ENCODE assay signal across 9 cellular contexts in the genomic region with DNA sequence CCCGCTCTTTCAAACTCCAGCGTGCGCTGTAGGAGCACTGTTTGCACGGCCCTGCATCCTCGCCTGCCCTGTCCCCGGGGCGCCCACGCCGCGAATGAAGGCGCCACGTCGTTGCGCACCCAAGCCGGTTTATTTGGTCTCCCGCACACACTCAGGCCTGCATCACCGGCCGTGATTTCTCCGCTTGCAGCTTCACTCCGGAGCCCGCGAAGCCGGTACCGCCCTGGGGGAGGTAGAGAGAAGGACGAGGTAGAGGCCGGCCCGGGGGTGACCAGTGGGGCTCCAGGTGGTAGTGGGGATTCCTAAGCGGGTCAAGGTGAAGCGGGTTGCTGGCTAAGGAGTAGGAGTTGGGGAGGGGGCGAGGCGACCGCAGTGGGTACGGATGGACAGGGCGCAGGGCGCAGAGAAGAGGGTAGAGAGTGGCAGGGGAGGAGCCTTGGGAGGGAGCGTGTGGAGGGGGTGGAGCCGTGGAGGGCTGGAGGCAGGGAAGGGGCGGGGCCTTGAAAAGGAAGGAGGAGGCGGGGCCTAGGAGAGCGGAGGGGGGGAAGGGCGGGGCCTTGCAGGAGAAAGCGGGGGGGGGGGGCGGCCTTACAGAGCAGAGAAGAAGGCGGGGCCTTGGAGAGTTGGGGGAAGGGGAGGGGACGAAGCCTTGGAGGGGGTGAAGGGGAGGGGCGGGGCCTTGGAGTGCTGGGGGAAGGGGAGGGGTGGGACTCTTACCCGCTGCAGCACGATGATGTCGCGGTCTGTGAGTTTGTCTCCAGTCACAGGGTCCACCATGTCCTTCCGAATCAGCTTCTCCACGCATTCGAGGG. TPM values are rescaled to one million over a fixed set of nuclear protein-coding genes. Genes with fewer than 3 reads are reported as not detected.
DNase-seq lines count a peak whose midpoint lies in the region; ATAC-seq lines count a peak whose summit lies in the region.
"Had no signal": no experiment of that assay in that cellular context is flagged by ENCODE, and none has a peak within 500 bp of the region (broad histone marks: within the 10 kb centered on the region; RNA-seq: fewer than 3 reads in every experiment).

No MANE protein-coding gene starts in this region.

- peak overlapping the region; percentile 72; the same call in 1 of the 2 replicates for H3K4me2 ChIP-seq in BLaER1

- H3K36me3 ChIP-seq in BLaER1 (peaks cover 82% of the 10 kb centered on the region), iPS-15b (ENCODE audit: control insufficient read depth, insufficient read depth, low read length) (peaks cover 35% of the 10 kb centered on the region)

- H3K9me3 ChIP-seq in BLaER1 (no peaks in the 10 kb centered on the region), iPS-15b (ENCODE audit: control insufficient read depth, insufficient read depth, low read length) (no peaks in the 10 kb centered on the region)
- H3K9me3 ChIP-seq: ascending aorta had no signal

- H3K9ac ChIP-seq in BLaER1, result no peak overlapping the region
- H3K9ac ChIP-seq in iPS-15b (ENCODE audit: low read depth, low read length), result peak overlapping the region; percentile 70

- H3K27me3 ChIP-seq in BLaER1 (no peaks in the 10 kb centered on the region), iPS-15b (ENCODE audit: control insufficient read depth, insufficient read depth, low read length) (no peaks in the 10 kb centered on the region)
- H3K27me3 ChIP-seq: ascending aorta had no signal

- no peak for ATAC-seq in activated CD4-positive, CD25-positive, alpha-beta regulatory T cell treated with anti-CD3 and anti-CD28 coated beads, Interleukin-2, amount 50 U/mL, for 24 hours

- H4K20me1 ChIP-seq in BLaER1, result peaks cover 17% of the 10 kb centered on the region

- DNase-seq in NCI-H69 (lab: John Stamatoyannopoulos, UW) (peak; percentile 57), SK-N-DZ (ENCODE audit: low spot score) (no peak)
- peak; percentile 66 for DNase-seq in activated naive CD4-positive, alpha-beta T cell treated with Interleukin-2 at 50 U/mL for 16 hours
- DNase-seq in stimulated activated CD4-positive, alpha-beta T cell treated with anti-CD3 and anti-CD28 coated beads, TNF-alpha, amount 100 ng/mL, for 1 hour (ENCODE audit: low read depth in 3 of 3, low spot score in 1 of 3), result peak in 2 of 3 donors; percentile 65 to 71
- no peak for DNase-seq in activated CD4-positive, CD25-positive, alpha-beta regulatory T cell treated with anti-CD3 and anti-CD28 coated beads, Interleukin-2, amount 50 U/mL, for 72 hours

- H3K4me1 ChIP-seq in BLaER1, result peaks cover 46% of the 10 kb centered on the region
- no peaks in the 10 kb centered on the region for H3K4me1 ChIP-seq in iPS-15b (ENCODE audit: control insufficient read depth, insufficient read depth, low read length)
- H3K4me1 ChIP-seq: ascending aorta had no signal

- no peak overlapping the region for H3K4me3 ChIP-seq in BLaER1
- peak overlapping the region; percentile 78 for H3K4me3 ChIP-seq in iPS-15b (ENCODE audit: low read depth, low read length)
- H3K4me3 ChIP-seq: ascending aorta had no signal

- H3K27ac ChIP-seq in BLaER1, result no peak overlapping the region

RNA-seq across cellular contexts. Expression of gene NOSIP, which starts 24.6 kb away (rescaled TPM):
- polyA plus RNA-seq in SK-N-DZ (2014; cell fraction: cytosol; rRNA removed), result 86.0 and 94.2 TPM in 2 replicates
- 62.2 and 63.6 TPM in 2 replicates for polyA plus RNA-seq in SK-N-DZ (2014; cell fraction: nucleus; rRNA removed)

RNA-seq across cellular contexts. Expression of gene PRRG2, which starts 25.3 kb away (rescaled TPM):
- polyA plus RNA-seq in SK-N-DZ (2014; cell fraction: cytosol; rRNA removed), result 0.31 and 0.67 TPM in 2 replicates
- polyA plus RNA-seq in SK-N-DZ (2014; cell fraction: nucleus; rRNA removed), result 0.67 TPM in 1 of 2 replicates, not detected in the other

RNA-seq across cellular contexts. Expression of gene RCN3, which starts 28.0 kb away (rescaled TPM):
- 6.9 and 16.4 TPM in 2 replicates for polyA plus RNA-seq in SK-N-DZ (2014; cell fraction: cytosol; rRNA removed)
- 7.5 and 25.5 TPM in 2 replicates for polyA plus RNA-seq in SK-N-DZ (2014; cell fraction: nucleus; rRNA removed)

RNA-seq across cellular contexts. Expression of gene PRR12, which starts 35.2 kb away (rescaled TPM):
- 1.3 and 2.3 TPM in 2 replicates for polyA plus RNA-seq in SK-N-DZ (2014; cell fraction: cytosol; rRNA removed)
- polyA plus RNA-seq in SK-N-DZ (2014; cell fraction: nucleus; rRNA removed), result 2.0 and 3.1 TPM in 2 replicates

RNA-seq across cellular contexts. Expression of gene FCGRT, which starts 43.3 kb away (rescaled TPM):
- polyA plus RNA-seq in SK-N-DZ (2014; cell fraction: cytosol; rRNA removed), result 6.2 and 10.0 TPM in 2 replicates
- 12.9 and 20.4 TPM in 2 replicates for polyA plus RNA-seq in SK-N-DZ (2014; cell fraction: nucleus; rRNA removed)

Comparison
In these comparisons a context has a peak if more than half of its experiments do, and no peak if none do; other contexts are left out.
1. DNase-seq: peak in NCI-H69 (single experiment), activated naive CD4-positive, alpha-beta T cell treated with Interleukin-2 at 50 U/mL for 16 hours (single experiment) and stimulated activated CD4-positive, alpha-beta T cell treated with anti-CD3 and anti-CD28 coated beads, TNF-alpha, amount 100 ng/mL, for 1 hour (2 of 3); none in activated CD4-positive, CD25-positive, alpha-beta regulatory T cell treated with anti-CD3 and anti-CD28 coated beads, Interleukin-2, amount 50 U/mL, for 72 hours (single experiment) and SK-N-DZ (single experiment).